8 cellular contexts compared by ENCODE assay signal in the genomic region with DNA sequence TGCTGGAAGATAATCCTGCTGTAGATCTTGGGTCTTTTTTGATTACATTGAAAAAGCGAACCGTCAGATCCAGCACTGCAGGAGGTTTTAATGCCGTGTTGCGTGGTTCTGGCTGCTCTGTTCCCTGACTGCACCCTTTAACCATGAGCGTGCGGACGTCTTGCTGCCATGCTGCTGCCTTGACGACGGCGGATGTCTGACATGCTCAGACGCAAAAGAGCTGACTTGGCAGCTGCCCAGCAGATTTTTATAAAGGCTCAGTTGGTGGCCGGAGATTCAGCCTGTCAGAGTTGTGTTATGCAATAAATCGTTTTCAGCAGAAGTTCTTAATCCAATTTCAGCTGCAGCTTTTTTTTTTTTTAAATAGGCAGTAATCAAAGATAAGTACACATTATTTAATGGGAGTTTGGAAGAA.
DNase-seq lines count a peak whose midpoint lies in the region; ATAC-seq and TF ChIP-seq lines count a peak whose summit lies in the region.

No MANE protein-coding gene starts in this region.

- H3K36me3 Mint-ChIP-seq in neural crest cell (ENCODE audit: low read depth) = peaks cover 4% of the 10 kb centered on the region

- H3K36me3 ChIP-seq in upper lobe of left lung = no peaks in the 10 kb centered on the region

- no peaks in the 10 kb centered on the region for H3K9me3 Mint-ChIP-seq in neural crest cell

- WGBS in upper lobe of left lung, 2 donors = 12 to 27% methylated on average over 13 of the region's 13 CpGs

- ATAC-seq in upper lobe of left lung (ENCODE audit: low FRiP score in 2 of 2) = peak; percentile 77 to 83

- no peak overlapping the region for H3K27ac ChIP-seq in upper lobe of left lung

- TF ChIP-seq CTCF in fibroblast of pulmonary artery (IDR thresholded peaks at IDR 0.05; ENCODE audit: low read length, missing control alignments) (no peak), neural crest cell (conservative IDR thresholded peaks at IDR 0.05) (no peak), upper lobe of left lung (IDR thresholded peaks at IDR 0.05) (no peak)

- H3K4me1 ChIP-seq in upper lobe of left lung = peaks cover 21 to 63% (median 42%) of the 10 kb centered on the region in 4 donors

- TF ChIP-seq EP300 in upper lobe of left lung (IDR thresholded peaks at IDR 0.05) = no peak

- no peaks in the 10 kb centered on the region for H3K27me3 Mint-ChIP-seq in neural crest cell (ENCODE audit: low read depth)

- peak overlapping the region; percentile 38 for H3K4me3 Mint-ChIP-seq in neural crest cell

- H3K27ac Mint-ChIP-seq in neural crest cell (ENCODE audit: unreplicated experiment) = no peak overlapping the region

- no peaks in the 10 kb centered on the region for H3K9me3 ChIP-seq in upper lobe of left lung

- H3K4me1 Mint-ChIP-seq in neural crest cell = peaks cover 36% of the 10 kb centered on the region

- H3K4me3 ChIP-seq in fibroblast of pulmonary artery (replicated peaks; ENCODE audit: low read depth, low read length) = no peak overlapping the region
- H3K4me3 ChIP-seq in upper lobe of left lung = peak overlapping the region in 2 of 4 donors; percentile 3 to 17

- TF ChIP-seq POLR2A in upper lobe of left lung (IDR thresholded peaks at IDR 0.05) = no peak

- no peaks in the 10 kb centered on the region for H3K27me3 ChIP-seq in upper lobe of left lung

- peak in 3 of 4 experiments; percentile 5 to 47 (median 23) for DNase-seq in activated naive CD4-positive, alpha-beta T cell (lab: John Stamatoyannopoulos, UW)
- DNase-seq in activated naive CD4-positive, alpha-beta T cell treated with Interleukin-2 at 50 U/mL for 16 hours = no peak
- peak; percentile 98 for DNase-seq in NCI-H748 treated with DMSO at 0.1 percent for 48 hours (lab: John Stamatoyannopoulos, UW)
- DNase-seq in activated T-cell treated with anti-CD3 and anti-CD28 coated beads, Interleukin-2, amount 50 U/mL, for 48 hours = peak; percentile 42 to 51
- DNase-seq in fibroblast of pulmonary artery (ENCODE audit: low read depth) = peak; percentile 95
- peak; percentile 16 for DNase-seq in neural crest cell (ENCODE audit: low read depth, low spot score)
- DNase-seq in upper lobe of left lung = peak in 1 of 2 donors; percentile 83
- no peak for DNase-seq in NCI-H1694 treated with DMSO at 0.1 percent for 48 hours (lab: John Stamatoyannopoulos, UW)

Comparison
In these comparisons a context has a peak if more than half of its experiments do, and no peak if none do; other contexts are left out.
1. DNase-seq: peak in activated naive CD4-positive, alpha-beta T cell (3 of 4), NCI-H748 treated with DMSO at 0.1 percent for 48 hours (single experiment), activated T-cell treated with anti-CD3 and anti-CD28 coated beads, Interleukin-2, amount 50 U/mL, for 48 hours (2 of 2), fibroblast of pulmonary artery (single experiment) and neural crest cell (single experiment); none in activated naive CD4-positive, alpha-beta T cell treated with Interleukin-2 at 50 U/mL for 16 hours (single experiment) and NCI-H1694 treated with DMSO at 0.1 percent for 48 hours (single experiment).